9 cellular contexts compared by ENCODE assay signal in genomic region chr9:36276840-36277239, GRCh38. TPM values are rescaled to one million over a fixed set of nuclear protein-coding genes. Genes with fewer than 3 reads are reported as not detected.
A peak's percentile ranks its signal among the peaks of the same experiment; 100 is the strongest.
DNase-seq lines count a peak whose midpoint lies in the region; FAIRE-seq and TF ChIP-seq lines count a peak whose summit lies in the region.
"Had no signal": no experiment of that assay in that cellular context is flagged by ENCODE, and none has a peak within 500 bp of the region (broad histone marks: within the 10 kb centered on the region; RNA-seq: fewer than 3 reads in every experiment).

No MANE protein-coding gene starts in this region.

- H3K9me3 Mint-ChIP-seq in activated naive CD4-positive, alpha-beta T cell treated with anti-CD3 and anti-CD28 coated beads for 36 hours = no peaks in the 10 kb centered on the region

- H3K27ac Mint-ChIP-seq in activated naive CD4-positive, alpha-beta T cell treated with anti-CD3 and anti-CD28 coated beads for 36 hours = no peak overlapping the region

- DNase-seq in COLO829 (ENCODE audit: low spot score) (peak; percentile 65), NCI-H2227 treated with DMSO at 0.1 percent for 48 hours (lab: John Stamatoyannopoulos, UW) (peak; percentile 53), epidermal melanocyte (ENCODE audit: insufficient read length, low spot score) (peak; percentile 73), myocyte (ENCODE audit: low read depth) (peak; percentile 91), frontal cortex (ENCODE audit: low spot score in 2 of 2) (no peak), MM.1S (no peak), NAMALWA (ENCODE audit: low spot score) (no peak)
- no peak for DNase-seq in activated naive CD4-positive, alpha-beta T cell treated with anti-CD3 and anti-CD28 coated beads for 36 hours
- DNase-seq: small intestine had no signal

- H3K9me2 ChIP-seq in MM.1S (replicated peaks; ENCODE audit: insufficient read depth, low read length) = no peaks in the 10 kb centered on the region

- H3K27me3 ChIP-seq in MM.1S (replicated peaks; ENCODE audit: insufficient read depth, low read length) = no peaks in the 10 kb centered on the region

- H3K4me3 ChIP-seq in MM.1S (ENCODE audit: low read length) = no peak overlapping the region

- FAIRE-seq in frontal cortex (lab: Jason Lieb, UNC) = no peak
- FAIRE-seq: small intestine had no signal

- H4K20me1 ChIP-seq in MM.1S (ENCODE audit: insufficient read depth, low read length) = no peaks in the 10 kb centered on the region

- TF ChIP-seq CTCF in MM.1S (IDR thresholded peaks at IDR 0.05; ENCODE audit: low read length) = no peak

- H3K27me3 Mint-ChIP-seq in activated naive CD4-positive, alpha-beta T cell treated with anti-CD3 and anti-CD28 coated beads for 36 hours (ENCODE audit: low read depth) = no peaks in the 10 kb centered on the region

- no peaks in the 10 kb centered on the region for H3F3A ChIP-seq in MM.1S (ENCODE audit: insufficient read depth, low read length)

- CTCF ChIA-PET in activated naive CD4-positive, alpha-beta T cell treated with anti-CD3 and anti-CD28 coated beads for 36 hours (lab: Charles Lee) = interaction anchor here (0.7 to 0.9 kb wide), 2 partner anchors 10 to 30 kb away, joined by 3 read pairs; no protein-coding TSS in a partner anchor

- no peaks in the 10 kb centered on the region for H3K36me3 ChIP-seq in MM.1S (replicated peaks; ENCODE audit: insufficient read depth, low read length)

- H3K4me1 Mint-ChIP-seq in activated naive CD4-positive, alpha-beta T cell treated with anti-CD3 and anti-CD28 coated beads for 36 hours (ENCODE audit: low read depth) = no peaks in the 10 kb centered on the region

- no peak overlapping the region for H2AFZ ChIP-seq in MM.1S (ENCODE audit: low read length)

- H3K9me3 ChIP-seq in MM.1S (replicated peaks; ENCODE audit: insufficient read depth, low read length) = no peaks in the 10 kb centered on the region

- no peaks in the 10 kb centered on the region for H3K79me2 ChIP-seq in MM.1S (ENCODE audit: low read length)

- no peak overlapping the region for H3K27ac ChIP-seq in MM.1S (ENCODE audit: low read length)

- intact Hi-C loops in activated naive CD4-positive, alpha-beta T cell treated with anti-CD3 and anti-CD28 coated beads for 36 hours (cut with micrococcal nuclease) = no loop called here

- no peaks in the 10 kb centered on the region for H3K4me1 ChIP-seq in MM.1S (ENCODE audit: low read length)

- H3K36me3 Mint-ChIP-seq in activated naive CD4-positive, alpha-beta T cell treated with anti-CD3 and anti-CD28 coated beads for 36 hours (ENCODE audit: low read depth) = no peaks in the 10 kb centered on the region

- H3K9ac ChIP-seq in MM.1S (ENCODE audit: low read length) = no peak overlapping the region

- no peak overlapping the region for H3K4me3 Mint-ChIP-seq in activated naive CD4-positive, alpha-beta T cell treated with anti-CD3 and anti-CD28 coated beads for 36 hours

- no peak overlapping the region for H3K4me2 ChIP-seq in MM.1S (ENCODE audit: low read depth, low read length)

RNA-seq across cellular contexts. Expression of gene GNE, which starts 18.6 kb away (rescaled TPM):
- total RNA-seq in myocyte (16.2 and 18.6 TPM in 2 replicates), frontal cortex (45.2 TPM)
- 11.3 TPM for polyA plus RNA-seq in myocyte (2012)
- 10 to 100 TPM; 14.5 to 15.2 TPM for total RNA-seq in activated naive CD4-positive, alpha-beta T cell treated with anti-CD3 and anti-CD28 coated beads for 36 hours

Comparison
In these comparisons a context has a peak if more than half of its experiments do, and no peak if none do; other contexts are left out.
1. DNase-seq: peak in COLO829 (single experiment), NCI-H2227 treated with DMSO at 0.1 percent for 48 hours (single experiment), epidermal melanocyte (single experiment) and myocyte (single experiment); none in activated naive CD4-positive, alpha-beta T cell treated with anti-CD3 and anti-CD28 coated beads for 36 hours (single experiment), frontal cortex (0 of 2), MM.1S (single experiment) and NAMALWA (single experiment).